In genomic region chr2:236533343-236533742, GRCh38 we compare ENCODE assay signal across 10 cellular contexts. TPM values are rescaled to one million over a fixed set of nuclear protein-coding genes. Genes with fewer than 3 reads are reported as not detected.
"Had no signal": no experiment of that assay in that cellular context is flagged by ENCODE, and none has a peak within 500 bp of the region (broad histone marks: within the 10 kb centered on the region; RNA-seq: fewer than 3 reads in every experiment).

No MANE protein-coding gene starts in this region.

- H3K27ac Mint-ChIP-seq: IgD-negative memory B cell had no signal

- ATAC-seq: HepG2, K562 had no signal

- H3K27me3 Mint-ChIP-seq: IgD-negative memory B cell had no signal

- H3K4me3 Mint-ChIP-seq: IgD-negative memory B cell had no signal

- H3K36me3 Mint-ChIP-seq: IgD-negative memory B cell had no signal

- FAIRE-seq: HepG2, HTR-8/SVneo, K562 had no signal

- DNase-seq: IMR-90, KBM-7, KG1 had no signal

- H3K4me3 ChIP-seq: K562 had no signal

- H3K9me3 Mint-ChIP-seq: IgD-negative memory B cell had no signal

- H3K27ac ChIP-seq: HL-60 had no signal

RNA-seq across cellular contexts. Expression of gene ACKR3, which starts 36.3 kb away (rescaled TPM):
- total RNA-seq: HepG2, HT-29, HT1080, IMR-90 had no signal
- polyA plus RNA-seq: HepG2, IMR-90, K562 had no signal
